In the genomic region with DNA sequence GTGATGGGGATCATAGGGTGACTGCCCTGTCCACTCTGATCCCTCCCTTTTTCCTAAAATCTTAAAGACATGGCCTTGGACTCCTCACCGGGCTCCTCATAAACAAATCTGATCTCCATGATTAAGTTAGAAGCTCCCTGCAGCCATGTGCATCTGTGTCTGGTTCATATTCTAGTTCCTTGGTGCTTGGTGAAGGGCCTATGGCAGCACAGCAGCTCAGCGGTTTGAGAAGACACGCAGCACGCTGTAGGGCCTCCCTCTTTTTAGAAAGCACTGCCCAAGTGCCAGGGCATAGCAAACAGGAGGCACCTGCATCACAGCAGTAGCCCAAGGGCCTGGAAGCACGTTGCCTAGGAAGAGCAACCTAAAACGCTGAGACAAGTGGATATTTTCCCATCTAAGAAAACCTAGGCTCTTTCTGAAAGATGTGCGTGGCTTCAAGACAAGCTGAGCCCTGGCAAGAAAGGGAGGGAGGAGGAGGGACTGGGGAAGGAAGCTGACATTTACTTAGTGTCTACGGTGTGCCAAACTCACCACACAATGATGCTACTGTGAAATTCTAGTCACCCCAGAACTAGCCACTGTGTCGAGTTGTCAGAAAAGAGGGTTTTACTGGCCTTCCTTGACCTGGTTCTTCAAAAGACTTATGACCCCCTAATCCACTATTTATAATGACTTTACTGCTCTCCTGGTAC, we compare ENCODE assay signal across 10 cellular contexts. TPM values are rescaled to one million over a fixed set of nuclear protein-coding genes. Genes with fewer than 3 reads are reported as not detected.
A peak's percentile ranks its signal among the peaks of the same experiment; 100 is the strongest.
DNase-seq lines count a peak whose midpoint lies in the region; ATAC-seq and TF ChIP-seq lines count a peak whose summit lies in the region.
"Had no signal": no experiment of that assay in that cellular context is flagged by ENCODE, and none has a peak within 500 bp of the region (broad histone marks: within the 10 kb centered on the region; RNA-seq: fewer than 3 reads in every experiment).

No MANE protein-coding gene starts in this region.

- H3K27ac ChIP-seq in tibial nerve: peak overlapping the region in 3 of 4 donors; percentile 11 to 50 (median 36)
- no peak overlapping the region for H3K27ac ChIP-seq in effector memory CD4-positive, alpha-beta T cell (ENCODE audit: insufficient read depth, low read length, poor library complexity, severe bottlenecking)
- H3K27ac ChIP-seq: C4-2B had no signal

- H3K27me3 ChIP-seq in tibial nerve: no peaks in the 10 kb centered on the region
- no peaks in the 10 kb centered on the region for H3K27me3 ChIP-seq in effector memory CD4-positive, alpha-beta T cell (replicated peaks; ENCODE audit: control insufficient read depth, insufficient read depth, low read length, poor library complexity, severe bottlenecking)

- no peak overlapping the region for H3K4me3 ChIP-seq in tibial nerve
- no peak overlapping the region for H3K4me3 ChIP-seq in effector memory CD4-positive, alpha-beta T cell (ENCODE audit: insufficient read depth, low read depth, low read length, poor library complexity, severe bottlenecking)

- peaks cover 42% of the 10 kb centered on the region for H3K4me1 Mint-ChIP-seq in activated naive CD4-positive, alpha-beta T cell treated with anti-CD3 and anti-CD28 coated beads, Interleukin-2, amount 50 U/mL, for 24 hours
- H3K4me1 Mint-ChIP-seq in central memory CD8-positive, alpha-beta T cell: peaks cover 36% of the 10 kb centered on the region

- H3K9me3 Mint-ChIP-seq in activated naive CD4-positive, alpha-beta T cell treated with anti-CD3 and anti-CD28 coated beads, Interleukin-2, amount 50 U/mL, for 24 hours: no peaks in the 10 kb centered on the region
- no peaks in the 10 kb centered on the region for H3K9me3 Mint-ChIP-seq in central memory CD8-positive, alpha-beta T cell

- WGBS in tibial nerve, 2 donors: 48 to 57% methylated on average over 9 of the region's 9 CpGs

- no peak for DNase-seq in activated naive CD4-positive, alpha-beta T cell treated with anti-CD3 and anti-CD28 coated beads, Interleukin-2, amount 50 U/mL, for 16 hours
- no peak for DNase-seq in central memory CD8-positive, alpha-beta T cell (ENCODE audit: low spot score in 2 of 2)
- DNase-seq in tibial nerve (ENCODE audit: low spot score in 2 of 2) (no peak), occipital lobe (lab: John Stamatoyannopoulos, UW) (no peak)
- no peak for DNase-seq in effector memory CD4-positive, alpha-beta T cell

- no peak for TF ChIP-seq EP300 in tibial nerve (IDR thresholded peaks at IDR 0.05)

- H3K4me1 ChIP-seq in tibial nerve: peaks cover 0 to 42% (median 24%) of the 10 kb centered on the region in 4 donors
- peaks cover 22% of the 10 kb centered on the region for H3K4me1 ChIP-seq in effector memory CD4-positive, alpha-beta T cell (ENCODE audit: control insufficient read depth, insufficient read depth, low read length, poor library complexity, severe bottlenecking)

- H3K4me3 Mint-ChIP-seq in activated naive CD4-positive, alpha-beta T cell treated with anti-CD3 and anti-CD28 coated beads, Interleukin-2, amount 50 U/mL, for 24 hours: no peak overlapping the region
- H3K4me3 Mint-ChIP-seq in central memory CD8-positive, alpha-beta T cell: peak overlapping the region; percentile 43

- no peak for TF ChIP-seq POLR2A in tibial nerve (IDR thresholded peaks at IDR 0.05)

- H3K36me3 ChIP-seq in tibial nerve: peaks cover 0 to 19% (median 11%) of the 10 kb centered on the region in 3 donors
- peaks cover 19% of the 10 kb centered on the region for H3K36me3 ChIP-seq in effector memory CD4-positive, alpha-beta T cell (ENCODE audit: control insufficient read depth, insufficient read depth, low read length)

- H3K27me3 Mint-ChIP-seq in activated naive CD4-positive, alpha-beta T cell treated with anti-CD3 and anti-CD28 coated beads, Interleukin-2, amount 50 U/mL, for 24 hours: no peaks in the 10 kb centered on the region
- no peaks in the 10 kb centered on the region for H3K27me3 Mint-ChIP-seq in central memory CD8-positive, alpha-beta T cell

- peak overlapping the region; percentile 62 for H3K27ac Mint-ChIP-seq in activated naive CD4-positive, alpha-beta T cell treated with anti-CD3 and anti-CD28 coated beads, Interleukin-2, amount 50 U/mL, for 24 hours
- H3K27ac Mint-ChIP-seq in central memory CD8-positive, alpha-beta T cell (ENCODE audit: low read depth): peak overlapping the region; percentile 72

- peaks cover 2% of the 10 kb centered on the region for H3K36me3 Mint-ChIP-seq in activated naive CD4-positive, alpha-beta T cell treated with anti-CD3 and anti-CD28 coated beads, Interleukin-2, amount 50 U/mL, for 24 hours
- peaks cover 24% of the 10 kb centered on the region for H3K36me3 Mint-ChIP-seq in central memory CD8-positive, alpha-beta T cell (ENCODE audit: insufficient read depth)

- no peaks in the 10 kb centered on the region for H3K9me3 ChIP-seq in tibial nerve
- no peaks in the 10 kb centered on the region for H3K9me3 ChIP-seq in effector memory CD4-positive, alpha-beta T cell (ENCODE audit: control insufficient read depth, low read length)

- ATAC-seq in HG03175 (IDR thresholded peaks at IDR 0.05; ENCODE audit: unreplicated experiment): peak; percentile 33
- peak; percentile 82 for ATAC-seq in central memory CD8-positive, alpha-beta T cell (replicated peaks; ENCODE audit: extremely low read depth, poor library complexity, severe bottlenecking)
- no peak for ATAC-seq in HG03442 (IDR thresholded peaks at IDR 0.05; ENCODE audit: unreplicated experiment)

- no peak for TF ChIP-seq CTCF in tibial nerve (IDR thresholded peaks at IDR 0.05)

RNA-seq across cellular contexts. Expression of a gene that starts 14.9 kb away (rescaled TPM):
- total RNA-seq in tibial nerve (10 to 100 TPM; 42.6 to 86.7 (median 48.9) TPM), occipital lobe (32.4 TPM)

RNA-seq across cellular contexts. Expression of a gene that starts 15.3 kb away (rescaled TPM):
- total RNA-seq in tibial nerve: 10 to 100 TPM; 47.6 to 72.0 (median 65.7) TPM
- 8.0 TPM for total RNA-seq in occipital lobe

RNA-seq across cellular contexts. Expression of a gene that starts 31.4 kb away (rescaled TPM):
- total RNA-seq in tibial nerve (not detected), occipital lobe (1.6 TPM)
- total RNA-seq: liver had no signal

RNA-seq across cellular contexts. Expression of a gene that starts 32.0 kb away (rescaled TPM):
- total RNA-seq in tibial nerve (10 to 100 TPM; 42.4 to 79.3 (median 60.8) TPM), occipital lobe (37.9 TPM)

RNA-seq across cellular contexts. Expression of a gene that starts 45.2 kb away (rescaled TPM):
- total RNA-seq in tibial nerve (under 1 TPM in 1 of 4 donors, not detected in 3; 0.42 TPM), occipital lobe (not detected)
